ENCODE assay signal across 22 cellular contexts in genomic region chr9:40927260-40927631, GRCh38.
"Had no signal": no experiment of that assay in that cellular context is flagged by ENCODE, and none has a peak within 500 bp of the region (broad histone marks: within the 10 kb centered on the region; RNA-seq: fewer than 3 reads in every experiment).

No MANE protein-coding gene starts in this region.

- H3K36me3 ChIP-seq: neural progenitor cell, prostate gland, spleen, thoracic aorta, tibial nerve had no signal

- DNase-seq: dermis blood vessel endothelial cell; effector memory CD4-positive, alpha-beta T cell; erythroblast; hypothalamus; immature natural killer cell; left ventricle myocardium superior; mesenchymal stem cell; midbrain; naive thymus-derived CD4-positive, alpha-beta T cell; right cardiac atrium; spleen; stimulated activated CD4-positive, alpha-beta T cell treated with anti-CD3 and anti-CD28 coated beads, Interleukin-4, amount 100 ng/mL, for 4 hours; stimulated activated naive CD8-positive, alpha-beta T cell treated with anti-CD3 and anti-CD28 coated beads, Interleukin-15, Interleukin-2, amounts not matched to agents 100 U/mL and 50 U/mL, for 24 hours; upper lobe of left lung had no signal

- ATAC-seq: naive thymus-derived CD4-positive, alpha-beta T cell; stimulated activated memory B cell treated with anti-CD40 and anti-IgM and Interleukin-4, amounts not matched to agents 10 μg/mL and 1 μg/mL and 100 μg/mL, for 72 hours; stimulated activated naive CD8-positive, alpha-beta T cell treated with anti-CD3 and anti-CD28 coated beads, Interleukin-15, Interleukin-2, amounts not matched to agents 100 U/mL and 50 U/mL, for 24 hours had no signal

- H3K27me3 ChIP-seq: spleen, tibial nerve, upper lobe of left lung had no signal

- H3K4me1 ChIP-seq: neural progenitor cell, prostate gland, spleen, tibial nerve, upper lobe of left lung had no signal

- H3K27ac ChIP-seq: coronary artery, neural progenitor cell, prostate gland, skin epidermis, spleen, thoracic aorta, tibial nerve, upper lobe of left lung had no signal

- H3K9ac ChIP-seq: neural progenitor cell had no signal

- H3K4me3 ChIP-seq: coronary artery, lung, neural progenitor cell, prostate gland, skin epidermis, spleen, thoracic aorta, tibial nerve, upper lobe of left lung had no signal
